ENCODE assay signal across 33 cellular contexts in genomic region chr2:221361633-221362032, GRCh38.
"Had no signal": no experiment of that assay in that cellular context is flagged by ENCODE, and none has a peak within 500 bp of the region (broad histone marks: within the 10 kb centered on the region; RNA-seq: fewer than 3 reads in every experiment).

No MANE protein-coding gene starts in this region.

- H3K27ac ChIP-seq: adrenal gland, body of pancreas, brain microvascular endothelial cell, breast epithelium, cardiac muscle cell had no signal

- FAIRE-seq: astrocyte had no signal

- ATAC-seq: activated naive CD4-positive, alpha-beta T cell treated with anti-CD3 and anti-CD28 coated beads, Interleukin-2, amount 50 U/mL, for 72 hours; activated naive CD8-positive, alpha-beta T cell treated with anti-CD3 and anti-CD28 coated beads, Interleukin-2, amount 50 U/mL, for 24 hours; activated T-cell treated with anti-CD3 and anti-CD28 coated beads, Interleukin-2, amount 50 U/mL, for 4 hours; activated T-cell treated with anti-CD3 and anti-CD28 coated beads, Interleukin-2, amount 50 U/mL, for 72 hours; activated T-helper 17 cell treated with anti-CD3 and anti-CD28 coated beads, Interleukin-2, amount 50 U/mL, for 72 hours; body of pancreas had no signal

- H3K4me3 ChIP-seq: adrenal gland, ascending aorta, body of pancreas, breast epithelium, cardiac muscle cell had no signal

- H3K36me3 ChIP-seq: adrenal gland, ascending aorta, brain microvascular endothelial cell, breast epithelium, cardiac muscle cell had no signal

- H3K4me1 ChIP-seq: adrenal gland, ascending aorta, body of pancreas, breast epithelium had no signal

- H3K9me3 ChIP-seq: adrenal gland, ascending aorta, body of pancreas, breast epithelium had no signal

- H3K27me3 ChIP-seq: adrenal gland, ascending aorta, body of pancreas, brain microvascular endothelial cell, breast epithelium, cardiac muscle cell had no signal

- DNase-seq: activated effector memory CD4-positive, alpha-beta T cell treated with anti-CD3 and anti-CD28 coated beads, Interleukin-2, amount 50 U/mL, for 16 hours; activated effector memory CD4-positive, alpha-beta T cell treated with Interleukin-2 at 50 U/mL for 16 hours; activated gamma-delta T cell; activated gamma-delta T cell treated with Interleukin-2 at 50 U/mL for 16 hours; activated naive CD4-positive, alpha-beta T cell; activated naive CD4-positive, alpha-beta T cell treated with anti-CD3 and anti-CD28 coated beads for 36 hours; activated naive CD4-positive, alpha-beta T cell treated with anti-CD3 and anti-CD28 coated beads, Interleukin-2, amount 10 ng/mL, durations not matched to agents 7 days and 5 days; activated naive CD4-positive, alpha-beta T cell treated with anti-CD3 and anti-CD28 coated beads, Interleukin-2, amount 50 U/mL, for 16 hours; activated naive CD4-positive, alpha-beta T cell treated with Interleukin-2 at 50 U/mL for 16 hours; activated naive CD8-positive, alpha-beta T cell treated with anti-CD3 and anti-CD28 coated beads for 36 hours; activated naive CD8-positive, alpha-beta T cell treated with anti-CD3 and anti-CD28 coated beads, Interleukin-2, amount 10 ng/mL, durations not matched to agents 7 days and 5 days; activated naive CD8-positive, alpha-beta T cell treated with anti-CD3 and anti-CD28 coated beads, Interleukin-2, amount 50 U/mL, for 24 hours; activated T-cell treated with anti-CD3 and anti-CD28 coated beads, Interleukin-2, amount 50 U/mL, for 1 hour; activated T-cell treated with anti-CD3 and anti-CD28 coated beads, Interleukin-2, amount 50 U/mL, for 24 hours; activated T-cell treated with anti-CD3 and anti-CD28 coated beads, Interleukin-2, amount 50 U/mL, for 4 hours; activated T-cell treated with anti-CD3 and anti-CD28 coated beads, Interleukin-2, amount 50 U/mL, for 48 hours; activated T-cell treated with anti-CD3 and anti-CD28 coated beads, Interleukin-2, amount 50 U/mL, for 72 hours; adrenal gland; amniotic stem cell; amygdala; anterior cingulate cortex; aorta; body of pancreas; brain microvascular endothelial cell; caudate nucleus; central memory CD4-positive, alpha-beta T cell; cerebellar nuclear complex had no signal
